ENCODE assay signal across 18 cellular contexts in the genomic region with DNA sequence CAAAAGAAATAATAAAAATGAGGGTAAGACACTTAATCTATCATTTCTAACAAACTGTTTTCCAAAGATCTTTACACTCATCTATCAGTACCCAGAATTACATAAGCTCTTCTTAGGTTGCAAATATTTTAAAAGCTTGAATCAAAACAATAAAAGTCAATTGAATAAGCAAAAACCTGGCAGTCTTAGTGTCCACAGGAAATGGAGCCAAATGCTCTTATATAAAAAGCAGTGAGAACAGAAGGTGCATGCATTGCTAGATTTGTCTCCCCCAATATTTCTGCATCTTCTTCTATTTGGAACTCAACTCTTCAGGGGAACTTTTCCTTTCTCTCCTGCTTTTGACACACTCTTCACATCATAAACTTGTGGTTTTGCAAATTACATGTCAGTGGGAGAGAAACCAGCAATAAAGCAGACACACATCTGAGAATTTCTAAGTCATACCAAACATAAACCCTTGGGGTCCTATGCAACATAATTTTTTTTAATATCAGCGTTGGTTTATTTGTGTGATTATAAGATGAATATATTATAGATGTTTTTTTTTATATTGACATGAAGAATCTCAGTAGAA.
"Had no signal": no experiment of that assay in that cellular context is flagged by ENCODE, and none has a peak within 500 bp of the region (broad histone marks: within the 10 kb centered on the region; RNA-seq: fewer than 3 reads in every experiment).

No MANE protein-coding gene starts in this region.

- H3K27ac Mint-ChIP-seq: activated B cell treated with CpG ODN at 0.5 μM for 24 hours; activated naive CD4-positive, alpha-beta T cell treated with anti-CD3 and anti-CD28 coated beads for 36 hours; nephron had no signal

- H3K4me1 ChIP-seq: body of pancreas, thyroid gland had no signal

- H3K27me3 Mint-ChIP-seq: activated B cell treated with CpG ODN at 0.5 μM for 24 hours; stimulated activated naive B cell treated with anti-CD40 and anti-IgM and Interleukin-4, amounts not matched to agents 10 μg/mL and 1 μg/mL and 100 μg/mL, for 72 hours had no signal

- DNase-seq: activated B cell treated with CpG ODN at 0.5 μM for 24 hours; activated CD4-positive, alpha-beta T cell treated with anti-CD3 and anti-CD28 coated beads, Interleukin-2, amount 50 U/mL, for 4 hours; activated CD8-positive, alpha-beta memory T cell treated with anti-CD3 and anti-CD28 coated beads, Interleukin-2, amount 50 U/mL, for 48 hours; activated naive CD4-positive, alpha-beta T cell treated with anti-CD3 and anti-CD28 coated beads for 36 hours; amniotic stem cell; body of pancreas; caudate nucleus; kidney glomerular epithelial cell; mesendoderm; nucleus accumbens; right cardiac atrium; stimulated activated CD4-positive, alpha-beta T cell treated with anti-CD3 and anti-CD28 coated beads, Interleukin-15, amount 100 ng/mL, for 24 hours; stimulated activated CD4-positive, alpha-beta T cell treated with anti-CD3 and anti-CD28 coated beads, Interleukin-4, amount 100 ng/mL, for 1 hour; stimulated activated naive B cell treated with anti-CD40 and anti-IgM and Interleukin-4, amounts not matched to agents 10 μg/mL and 1 μg/mL and 100 μg/mL, for 72 hours; thyroid gland had no signal

- H3K9me3 ChIP-seq: body of pancreas, esophagus muscularis mucosa, thyroid gland had no signal

- H3K36me3 ChIP-seq: esophagus muscularis mucosa, thyroid gland had no signal

- ATAC-seq: body of pancreas, right cardiac atrium had no signal

- H3K4me3 Mint-ChIP-seq: activated B cell treated with CpG ODN at 0.5 μM for 24 hours; activated naive CD4-positive, alpha-beta T cell treated with anti-CD3 and anti-CD28 coated beads for 36 hours; nephron had no signal

- H3K4me1 Mint-ChIP-seq: activated B cell treated with CpG ODN at 0.5 μM for 24 hours had no signal

- H3K27me3 ChIP-seq: body of pancreas, esophagus muscularis mucosa, thyroid gland had no signal

- H3K9me3 Mint-ChIP-seq: activated B cell treated with CpG ODN at 0.5 μM for 24 hours; activated naive CD4-positive, alpha-beta T cell treated with anti-CD3 and anti-CD28 coated beads for 36 hours; nephron; stimulated activated naive B cell treated with anti-CD40 and anti-IgM and Interleukin-4, amounts not matched to agents 10 μg/mL and 1 μg/mL and 100 μg/mL, for 72 hours had no signal

- H3K4me3 ChIP-seq: body of pancreas, esophagus muscularis mucosa, skin epidermis, thyroid gland had no signal

- H3K27ac ChIP-seq: body of pancreas, esophagus muscularis mucosa, skin epidermis, thyroid gland had no signal

- H3K36me3 Mint-ChIP-seq: stimulated activated naive B cell treated with anti-CD40 and anti-IgM and Interleukin-4, amounts not matched to agents 10 μg/mL and 1 μg/mL and 100 μg/mL, for 72 hours had no signal
